1 cellular context compared by ENCODE assay signal in the genomic region with DNA sequence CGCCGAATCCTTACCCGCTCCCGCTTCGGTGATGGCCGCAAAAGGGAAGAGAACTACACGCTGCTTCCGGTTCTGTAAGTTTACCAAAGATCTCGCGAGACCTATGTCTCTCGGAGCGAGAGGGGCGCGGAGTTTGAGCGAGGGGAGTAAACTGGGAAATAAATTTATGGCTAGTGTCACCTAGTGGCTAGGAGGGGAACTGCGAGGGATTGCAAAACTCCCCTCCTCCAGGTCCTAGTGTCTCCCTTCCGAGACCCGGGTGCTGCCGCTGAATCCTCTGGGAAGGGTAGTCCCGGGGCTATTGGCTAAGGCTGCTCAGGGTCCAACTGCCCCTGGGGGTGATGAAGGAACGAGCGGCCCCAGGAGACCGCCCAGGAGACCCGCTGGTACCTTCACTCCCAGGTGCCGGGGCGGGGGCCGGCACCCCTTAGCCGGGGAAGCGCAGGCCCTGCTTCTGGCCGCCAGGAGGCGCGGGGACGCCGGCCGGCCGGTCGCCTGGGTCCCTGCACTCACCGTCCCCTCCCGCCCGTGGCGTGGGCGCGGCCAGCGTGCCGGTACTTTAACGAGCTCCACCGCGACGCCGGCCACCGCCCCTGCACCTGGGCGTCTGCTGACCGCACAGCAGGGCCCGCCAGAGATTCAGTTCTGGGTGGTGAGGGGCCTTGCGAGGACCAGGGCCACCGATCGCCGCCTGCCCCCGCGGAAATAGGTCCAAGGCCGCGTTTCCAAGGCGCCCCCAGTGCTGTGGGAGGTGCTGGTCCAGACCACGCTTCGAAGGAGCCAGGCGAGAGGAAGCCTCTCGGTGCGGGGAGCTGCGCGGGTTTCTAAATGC.
A peak's percentile ranks its signal among the peaks of the same experiment; 100 is the strongest.
TF ChIP-seq lines count a peak whose summit lies in the region.

A gene (minus strand): TSS at position 51 of the 832 bp plus-strand sequence. CDS start 883 bp downstream, outside the sequence.

TF ChIP-seq in K562, 482 proteins besides CTCF, POLR2A, EP300 and RAD21 (continued from another document and continues in another):
- TF ChIP-seq, protein P1, sequence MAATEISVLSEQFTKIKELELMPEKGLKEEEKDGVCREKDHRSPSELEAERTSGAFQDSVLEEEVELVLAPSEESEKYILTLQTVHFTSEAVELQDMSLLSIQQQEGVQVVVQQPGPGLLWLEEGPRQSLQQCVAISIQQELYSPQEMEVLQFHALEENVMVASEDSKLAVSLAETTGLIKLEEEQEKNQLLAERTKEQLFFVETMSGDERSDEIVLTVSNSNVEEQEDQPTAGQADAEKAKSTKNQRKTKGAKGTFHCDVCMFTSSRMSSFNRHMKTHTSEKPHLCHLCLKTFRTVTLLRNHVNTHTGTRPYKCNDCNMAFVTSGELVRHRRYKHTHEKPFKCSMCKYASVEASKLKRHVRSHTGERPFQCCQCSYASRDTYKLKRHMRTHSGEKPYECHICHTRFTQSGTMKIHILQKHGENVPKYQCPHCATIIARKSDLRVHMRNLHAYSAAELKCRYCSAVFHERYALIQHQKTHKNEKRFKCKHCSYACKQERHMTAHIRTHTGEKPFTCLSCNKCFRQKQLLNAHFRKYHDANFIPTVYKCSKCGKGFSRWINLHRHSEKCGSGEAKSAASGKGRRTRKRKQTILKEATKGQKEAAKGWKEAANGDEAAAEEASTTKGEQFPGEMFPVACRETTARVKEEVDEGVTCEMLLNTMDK (IDR thresholded peaks at IDR 0.05; ENCODE audit: borderline replicate concordance, insufficient read depth, low read depth, low read length, poor library complexity, severe bottlenecking) = peak; percentile 60
- TF ChIP-seq ESRRB (CRISPR knock-in tag; IDR thresholded peaks at IDR 0.05; ENCODE audit: borderline replicate concordance) (no peak), CREM (IDR thresholded peaks at IDR 0.05; ENCODE audit: low read depth) (peak; percentile 63), ELF2 (CRISPR knock-in tag; IDR thresholded peaks at IDR 0.05) (peak; percentile 88), CBX5 (IDR thresholded peaks at IDR 0.05; ENCODE audit: borderline replicate concordance, low read depth) (0 out of 2 replicates have a peak, but pooled peaks have one; percentile 6), GATAD2B (IDR thresholded peaks at IDR 0.05; ENCODE audit: borderline replicate concordance) (peak; percentile 95), HNRNPL (IDR thresholded peaks at IDR 0.05; ENCODE audit: low read depth, low read length) (0 out of 2 replicates have a peak, but pooled peaks have one; percentile 26), POLR3G (IDR thresholded peaks at IDR 0.05; ENCODE audit: extremely low read depth, insufficient read length, insufficient replicate concordance) (no peak), HDAC2 (IDR thresholded peaks at IDR 0.05) (0 out of 2 replicates have a peak, but pooled peaks have one; percentile 58), SMARCC2 (IDR thresholded peaks at IDR 0.05; ENCODE audit: low read depth) (no peak), SRF (CRISPR knock-in tag; IDR thresholded peaks at IDR 0.05) (peak in 1 of 2 experiments; percentile 54; a peak in 1 of 4 replicates), SNIP1 (IDR thresholded peaks at IDR 0.05; ENCODE audit: low read depth) (no peak), THRAP3 (IDR thresholded peaks at IDR 0.05; ENCODE audit: borderline replicate concordance) (no peak), ZNF589 (CRISPR knock-in tag; IDR thresholded peaks at IDR 0.05; ENCODE audit: low read depth) (0 out of 2 replicates have a peak, but pooled peaks have one; percentile 46), C11orf30 (IDR thresholded peaks at IDR 0.05; ENCODE audit: low read depth) (peak; percentile 68), KDM5B (IDR thresholded peaks at IDR 0.05; ENCODE audit: insufficient replicate concordance, low read depth, low read length) (peak; percentile 94), RBFOX2 (IDR thresholded peaks at IDR 0.05; ENCODE audit: low read depth, low read length) (peak; percentile 91), BRD4 (IDR thresholded peaks at IDR 0.05) (0 out of 2 replicates have a peak, but pooled peaks have one; percentile 17), ZNF780A (CRISPR knock-in tag; IDR thresholded peaks at IDR 0.05) (no peak), SMC3 (conservative IDR thresholded peaks at IDR 0.05; ENCODE audit: insufficient read depth, low read depth, low read length) (peak; percentile 56), ZNF311 (CRISPR knock-in tag; IDR thresholded peaks at IDR 0.05) (no peak), CCNT2 (IDR thresholded peaks at IDR 0.05; ENCODE audit: borderline replicate concordance, extremely low read depth, insufficient read length, low read depth, low read length) (peak; percentile 67), HNRNPLL (IDR thresholded peaks at IDR 0.05; ENCODE audit: low read depth, low read length, poor library complexity, severe bottlenecking) (peak; percentile 32), TOE1 (IDR thresholded peaks at IDR 0.05; ENCODE audit: borderline replicate concordance) (peak; percentile 87), TOE1 (CRISPR knock-in tag; IDR thresholded peaks at IDR 0.05; ENCODE audit: borderline replicate concordance, low read depth) (no peak), ZNF253 (CRISPR knock-in tag; conservative IDR thresholded peaks at IDR 0.05) (no peak), NCOA4 (IDR thresholded peaks at IDR 0.05; ENCODE audit: partially characterized antibody) (no peak), L3MBTL2 (IDR thresholded peaks at IDR 0.05) (peak; percentile 83), SPI1 (IDR thresholded peaks at IDR 0.05; ENCODE audit: borderline replicate concordance, low read depth, low read length) (peak; percentile 34; the same call in 1 of the 2 replicates), DIDO1 (tag; IDR thresholded peaks at IDR 0.05; ENCODE audit: low read depth) (peak; percentile 47; the same call in 1 of the 2 replicates)
- TF ChIP-seq, protein P2, sequence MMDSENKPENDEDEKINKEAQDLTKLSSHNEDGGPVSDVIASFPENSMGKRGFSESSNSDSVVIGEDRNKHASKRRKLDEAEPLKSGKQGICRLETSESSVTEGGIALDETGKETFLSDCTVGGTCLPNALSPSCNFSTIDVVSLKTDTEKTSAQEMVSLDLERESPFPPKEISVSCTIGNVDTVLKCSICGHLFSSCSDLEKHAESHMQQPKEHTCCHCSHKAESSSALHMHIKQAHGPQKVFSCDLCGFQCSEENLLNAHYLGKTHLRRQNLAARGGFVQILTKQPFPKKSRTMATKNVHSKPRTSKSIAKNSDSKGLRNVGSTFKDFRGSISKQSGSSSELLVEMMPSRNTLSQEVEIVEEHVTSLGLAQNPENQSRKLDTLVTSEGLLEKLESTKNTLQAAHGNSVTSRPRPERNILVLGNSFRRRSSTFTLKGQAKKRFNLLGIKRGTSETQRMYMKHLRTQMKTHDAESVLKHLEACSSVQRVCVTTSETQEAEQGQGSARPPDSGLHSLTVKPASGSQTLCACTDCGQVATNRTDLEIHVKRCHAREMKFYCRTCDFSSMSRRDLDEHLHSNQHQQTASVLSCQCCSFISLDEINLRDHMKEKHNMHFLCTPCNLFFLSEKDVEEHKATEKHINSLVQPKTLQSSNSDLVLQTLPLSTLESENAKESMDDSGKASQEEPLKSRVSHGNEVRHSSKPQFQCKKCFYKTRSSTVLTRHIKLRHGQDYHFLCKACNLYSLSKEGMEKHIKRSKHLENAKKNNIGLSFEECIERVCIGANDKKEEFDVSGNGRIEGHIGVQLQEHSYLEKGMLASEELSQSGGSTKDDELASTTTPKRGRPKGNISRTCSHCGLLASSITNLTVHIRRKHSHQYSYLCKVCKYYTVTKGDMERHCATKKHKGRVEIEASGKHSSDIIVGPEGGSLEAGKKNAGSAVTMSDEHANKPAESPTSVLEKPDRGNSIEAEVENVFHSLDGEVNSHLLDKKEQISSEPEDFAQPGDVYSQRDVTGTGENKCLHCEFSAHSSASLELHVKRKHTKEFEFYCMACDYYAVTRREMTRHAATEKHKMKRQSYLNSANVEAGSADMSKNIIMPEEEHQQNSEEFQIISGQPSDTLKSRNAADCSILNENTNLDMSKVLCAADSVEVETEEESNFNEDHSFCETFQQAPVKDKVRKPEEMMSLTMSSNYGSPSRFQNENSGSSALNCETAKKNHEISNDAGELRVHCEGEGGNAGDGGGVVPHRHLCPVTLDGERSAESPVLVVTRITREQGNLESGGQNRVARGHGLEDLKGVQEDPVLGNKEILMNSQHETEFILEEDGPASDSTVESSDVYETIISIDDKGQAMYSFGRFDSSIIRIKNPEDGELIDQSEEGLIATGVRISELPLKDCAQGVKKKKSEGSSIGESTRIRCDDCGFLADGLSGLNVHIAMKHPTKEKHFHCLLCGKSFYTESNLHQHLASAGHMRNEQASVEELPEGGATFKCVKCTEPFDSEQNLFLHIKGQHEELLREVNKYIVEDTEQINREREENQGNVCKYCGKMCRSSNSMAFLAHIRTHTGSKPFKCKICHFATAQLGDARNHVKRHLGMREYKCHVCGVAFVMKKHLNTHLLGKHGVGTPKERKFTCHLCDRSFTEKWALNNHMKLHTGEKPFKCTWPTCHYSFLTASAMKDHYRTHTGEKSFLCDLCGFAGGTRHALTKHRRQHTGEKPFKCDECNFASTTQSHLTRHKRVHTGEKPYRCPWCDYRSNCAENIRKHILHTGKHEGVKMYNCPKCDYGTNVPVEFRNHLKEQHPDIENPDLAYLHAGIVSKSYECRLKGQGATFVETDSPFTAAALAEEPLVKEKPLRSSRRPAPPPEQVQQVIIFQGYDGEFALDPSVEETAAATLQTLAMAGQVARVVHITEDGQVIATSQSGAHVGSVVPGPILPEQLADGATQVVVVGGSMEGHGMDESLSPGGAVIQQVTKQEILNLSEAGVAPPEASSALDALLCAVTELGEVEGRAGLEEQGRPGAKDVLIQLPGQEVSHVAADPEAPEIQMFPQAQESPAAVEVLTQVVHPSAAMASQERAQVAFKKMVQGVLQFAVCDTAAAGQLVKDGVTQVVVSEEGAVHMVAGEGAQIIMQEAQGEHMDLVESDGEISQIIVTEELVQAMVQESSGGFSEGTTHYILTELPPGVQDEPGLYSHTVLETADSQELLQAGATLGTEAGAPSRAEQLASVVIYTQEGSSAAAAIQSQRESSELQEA (IDR thresholded peaks at IDR 0.05; ENCODE audit: low read depth) = peak; percentile 62
- TF ChIP-seq, protein P3, sequence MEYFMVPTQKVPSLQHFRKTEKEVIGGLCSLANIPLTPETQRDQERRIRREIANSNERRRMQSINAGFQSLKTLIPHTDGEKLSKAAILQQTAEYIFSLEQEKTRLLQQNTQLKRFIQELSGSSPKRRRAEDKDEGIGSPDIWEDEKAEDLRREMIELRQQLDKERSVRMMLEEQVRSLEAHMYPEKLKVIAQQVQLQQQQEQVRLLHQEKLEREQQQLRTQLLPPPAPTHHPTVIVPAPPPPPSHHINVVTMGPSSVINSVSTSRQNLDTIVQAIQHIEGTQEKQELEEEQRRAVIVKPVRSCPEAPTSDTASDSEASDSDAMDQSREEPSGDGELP (CRISPR knock-in tag; IDR thresholded peaks at IDR 0.05; ENCODE audit: borderline replicate concordance) = peak; percentile 62
- TF ChIP-seq, protein P4, sequence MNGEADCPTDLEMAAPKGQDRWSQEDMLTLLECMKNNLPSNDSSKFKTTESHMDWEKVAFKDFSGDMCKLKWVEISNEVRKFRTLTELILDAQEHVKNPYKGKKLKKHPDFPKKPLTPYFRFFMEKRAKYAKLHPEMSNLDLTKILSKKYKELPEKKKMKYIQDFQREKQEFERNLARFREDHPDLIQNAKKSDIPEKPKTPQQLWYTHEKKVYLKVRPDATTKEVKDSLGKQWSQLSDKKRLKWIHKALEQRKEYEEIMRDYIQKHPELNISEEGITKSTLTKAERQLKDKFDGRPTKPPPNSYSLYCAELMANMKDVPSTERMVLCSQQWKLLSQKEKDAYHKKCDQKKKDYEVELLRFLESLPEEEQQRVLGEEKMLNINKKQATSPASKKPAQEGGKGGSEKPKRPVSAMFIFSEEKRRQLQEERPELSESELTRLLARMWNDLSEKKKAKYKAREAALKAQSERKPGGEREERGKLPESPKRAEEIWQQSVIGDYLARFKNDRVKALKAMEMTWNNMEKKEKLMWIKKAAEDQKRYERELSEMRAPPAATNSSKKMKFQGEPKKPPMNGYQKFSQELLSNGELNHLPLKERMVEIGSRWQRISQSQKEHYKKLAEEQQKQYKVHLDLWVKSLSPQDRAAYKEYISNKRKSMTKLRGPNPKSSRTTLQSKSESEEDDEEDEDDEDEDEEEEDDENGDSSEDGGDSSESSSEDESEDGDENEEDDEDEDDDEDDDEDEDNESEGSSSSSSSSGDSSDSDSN (IDR thresholded peaks at IDR 0.05; ENCODE audit: borderline replicate concordance in 1 of 2, low read depth in 2 of 2, low read length in 2 of 2) = no peak
- TF ChIP-seq, protein P5, sequence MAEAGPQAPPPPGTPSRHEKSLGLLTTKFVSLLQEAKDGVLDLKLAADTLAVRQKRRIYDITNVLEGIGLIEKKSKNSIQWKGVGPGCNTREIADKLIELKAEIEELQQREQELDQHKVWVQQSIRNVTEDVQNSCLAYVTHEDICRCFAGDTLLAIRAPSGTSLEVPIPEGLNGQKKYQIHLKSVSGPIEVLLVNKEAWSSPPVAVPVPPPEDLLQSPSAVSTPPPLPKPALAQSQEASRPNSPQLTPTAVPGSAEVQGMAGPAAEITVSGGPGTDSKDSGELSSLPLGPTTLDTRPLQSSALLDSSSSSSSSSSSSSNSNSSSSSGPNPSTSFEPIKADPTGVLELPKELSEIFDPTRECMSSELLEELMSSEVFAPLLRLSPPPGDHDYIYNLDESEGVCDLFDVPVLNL (CRISPR knock-in tag; IDR thresholded peaks at IDR 0.05; ENCODE audit: low read depth) = peak; percentile 71; the same call in 1 of the 2 replicates
- TF ChIP-seq, protein P6, sequence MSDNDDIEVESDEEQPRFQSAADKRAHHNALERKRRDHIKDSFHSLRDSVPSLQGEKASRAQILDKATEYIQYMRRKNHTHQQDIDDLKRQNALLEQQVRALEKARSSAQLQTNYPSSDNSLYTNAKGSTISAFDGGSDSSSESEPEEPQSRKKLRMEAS (CRISPR knock-in tag; IDR thresholded peaks at IDR 0.05) = peak; percentile 8; the same call in 1 of the 2 replicates
- TF ChIP-seq, protein P7, sequence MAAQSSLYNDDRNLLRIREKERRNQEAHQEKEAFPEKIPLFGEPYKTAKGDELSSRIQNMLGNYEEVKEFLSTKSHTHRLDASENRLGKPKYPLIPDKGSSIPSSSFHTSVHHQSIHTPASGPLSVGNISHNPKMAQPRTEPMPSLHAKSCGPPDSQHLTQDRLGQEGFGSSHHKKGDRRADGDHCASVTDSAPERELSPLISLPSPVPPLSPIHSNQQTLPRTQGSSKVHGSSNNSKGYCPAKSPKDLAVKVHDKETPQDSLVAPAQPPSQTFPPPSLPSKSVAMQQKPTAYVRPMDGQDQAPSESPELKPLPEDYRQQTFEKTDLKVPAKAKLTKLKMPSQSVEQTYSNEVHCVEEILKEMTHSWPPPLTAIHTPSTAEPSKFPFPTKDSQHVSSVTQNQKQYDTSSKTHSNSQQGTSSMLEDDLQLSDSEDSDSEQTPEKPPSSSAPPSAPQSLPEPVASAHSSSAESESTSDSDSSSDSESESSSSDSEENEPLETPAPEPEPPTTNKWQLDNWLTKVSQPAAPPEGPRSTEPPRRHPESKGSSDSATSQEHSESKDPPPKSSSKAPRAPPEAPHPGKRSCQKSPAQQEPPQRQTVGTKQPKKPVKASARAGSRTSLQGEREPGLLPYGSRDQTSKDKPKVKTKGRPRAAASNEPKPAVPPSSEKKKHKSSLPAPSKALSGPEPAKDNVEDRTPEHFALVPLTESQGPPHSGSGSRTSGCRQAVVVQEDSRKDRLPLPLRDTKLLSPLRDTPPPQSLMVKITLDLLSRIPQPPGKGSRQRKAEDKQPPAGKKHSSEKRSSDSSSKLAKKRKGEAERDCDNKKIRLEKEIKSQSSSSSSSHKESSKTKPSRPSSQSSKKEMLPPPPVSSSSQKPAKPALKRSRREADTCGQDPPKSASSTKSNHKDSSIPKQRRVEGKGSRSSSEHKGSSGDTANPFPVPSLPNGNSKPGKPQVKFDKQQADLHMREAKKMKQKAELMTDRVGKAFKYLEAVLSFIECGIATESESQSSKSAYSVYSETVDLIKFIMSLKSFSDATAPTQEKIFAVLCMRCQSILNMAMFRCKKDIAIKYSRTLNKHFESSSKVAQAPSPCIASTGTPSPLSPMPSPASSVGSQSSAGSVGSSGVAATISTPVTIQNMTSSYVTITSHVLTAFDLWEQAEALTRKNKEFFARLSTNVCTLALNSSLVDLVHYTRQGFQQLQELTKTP (IDR thresholded peaks at IDR 0.05; ENCODE audit: low read depth in 1 of 2, partially characterized antibody in 2 of 2) = peak; percentile 53 to 69
